1 cellular context compared by ENCODE assay signal in the genomic region with DNA sequence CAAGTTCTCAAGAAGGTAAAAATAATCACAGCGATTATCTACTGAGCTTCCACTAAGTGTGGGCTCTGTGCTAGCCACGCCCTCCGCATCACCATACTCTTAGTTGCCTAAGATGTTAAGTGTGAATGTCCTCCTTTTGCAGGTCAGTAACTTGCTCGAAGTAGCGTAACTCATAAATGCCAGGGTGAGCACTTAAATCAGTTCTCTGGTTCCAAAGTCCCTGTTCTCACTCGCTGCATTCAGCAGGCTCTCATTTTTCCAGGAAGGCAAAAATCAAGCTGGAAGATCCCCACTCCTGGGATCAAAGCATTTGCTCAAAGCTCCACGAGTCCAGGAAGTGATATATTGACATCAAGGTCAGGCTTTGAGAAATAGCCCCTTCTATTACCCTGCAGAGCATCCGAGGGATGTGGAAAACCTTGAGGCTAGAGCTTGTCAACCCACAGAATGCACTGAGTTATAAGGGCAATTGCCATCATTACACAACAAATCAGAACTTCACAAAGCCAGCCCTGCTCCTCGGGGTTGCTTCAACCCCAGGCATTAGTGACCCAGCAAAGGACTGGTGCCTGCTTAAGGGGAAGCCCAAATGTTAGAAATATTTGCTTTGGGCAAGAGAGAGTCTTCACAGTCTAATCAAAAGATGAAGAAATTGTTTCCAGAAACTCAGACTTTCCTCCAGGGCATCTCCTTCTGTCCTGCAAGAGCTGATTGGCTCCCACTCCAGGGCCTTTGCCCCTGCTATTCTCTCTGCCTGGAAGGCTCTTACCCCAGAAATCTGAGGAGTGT.
A peak's percentile ranks its signal among the peaks of the same experiment; 100 is the strongest.
TF ChIP-seq lines count a peak whose summit lies in the region.

No MANE protein-coding gene starts in this region.

TF ChIP-seq in HepG2, 621 proteins besides CTCF, POLR2A, EP300 and RAD21 (continued from another document):
- TF ChIP-seq NCOA5 (CRISPR knock-in tag; IDR thresholded peaks at IDR 0.05) (no peak), GFI1 (CRISPR knock-in tag; IDR thresholded peaks at IDR 0.05; ENCODE audit: borderline replicate concordance) (peak; percentile 74; the same call in 1 of the 2 replicates), NPAS2 (CRISPR knock-in tag; IDR thresholded peaks at IDR 0.05; ENCODE audit: borderline replicate concordance) (no peak)
